Comparison of ENCODE assay signal across 19 cellular contexts in genomic region chr13:75705908-75706307, GRCh38.
A peak's percentile ranks its signal among the peaks of the same experiment; 100 is the strongest.
DNase-seq lines count a peak whose midpoint lies in the region; ATAC-seq lines count a peak whose summit lies in the region.
"Had no signal": no experiment of that assay in that cellular context is flagged by ENCODE, and none has a peak within 500 bp of the region (broad histone marks: within the 10 kb centered on the region; RNA-seq: fewer than 3 reads in every experiment).

No MANE protein-coding gene starts in this region.

- H4K91ac ChIP-seq in mesenchymal stem cell (ENCODE audit: low read length): no peak overlapping the region

- no peak overlapping the region for H4K8ac ChIP-seq in mesenchymal stem cell (ENCODE audit: low read length)

- CTCF ChIA-PET in activated CD4-positive, alpha-beta T cell treated with anti-CD3 and anti-CD28 coated beads for 36 hours (lab: Charles Lee): interaction anchor here (1.5 kb wide), 1 partner anchor 10 kb away, joined by 7 read pairs; no protein-coding TSS in a partner anchor
- CTCF ChIA-PET in activated CD4-positive, alpha-beta memory T cell treated with anti-CD3 and anti-CD28 coated beads, Interleukin-2, amount 10 ng/mL, durations not matched to agents 7 days and 5 days (lab: Charles Lee): interaction anchor here (1.3 kb wide), 1 partner anchor 10 kb away, joined by 7 read pairs; no protein-coding TSS in a partner anchor

- no peaks in the 10 kb centered on the region for H3K27me3 ChIP-seq in mesenchymal stem cell (ENCODE audit: control insufficient read depth in 1 of 2, insufficient read depth in 1 of 2, low read length in 2 of 2)
- H3K27me3 ChIP-seq: sigmoid colon, testis had no signal

- H3K4me1 ChIP-seq in mesenchymal stem cell (ENCODE audit: control insufficient read depth, insufficient read depth, low read depth, low read length): peaks cover 2% of the 10 kb centered on the region
- H3K4me1 ChIP-seq: testis had no signal

- no peaks in the 10 kb centered on the region for H3K27me3 Mint-ChIP-seq in activated CD4-positive, alpha-beta T cell treated with anti-CD3 and anti-CD28 coated beads for 36 hours
- H3K27me3 Mint-ChIP-seq in central memory CD8-positive, alpha-beta T cell: no peaks in the 10 kb centered on the region
- no peaks in the 10 kb centered on the region for H3K27me3 Mint-ChIP-seq in stimulated activated memory B cell treated with anti-CD40 and anti-IgM and Interleukin-4, amounts not matched to agents 10 μg/mL and 1 μg/mL and 100 μg/mL, for 72 hours
- no peaks in the 10 kb centered on the region for H3K27me3 Mint-ChIP-seq in activated CD4-positive, alpha-beta memory T cell treated with anti-CD3 and anti-CD28 coated beads, Interleukin-2, amount 10 ng/mL, durations not matched to agents 7 days and 5 days
- H3K27me3 Mint-ChIP-seq: dendritic cell treated with granulocyte-macrophage colony-stimulating factor and Interleukin-4, amounts not matched to agents 40 ng/mL and 50 ng/mL, for 4 days had no signal

- H3K14ac ChIP-seq in mesenchymal stem cell (ENCODE audit: low read length in 2 of 2): no peak overlapping the region

- no peak overlapping the region for H2BK5ac ChIP-seq in mesenchymal stem cell (ENCODE audit: low read depth, low read length, poor library complexity, severe bottlenecking)

- H2AFZ ChIP-seq in mesenchymal stem cell (ENCODE audit: low read depth, low read length): no peak overlapping the region

- H3K27ac ChIP-seq in mesenchymal stem cell (ENCODE audit: low read length, poor library complexity, severe bottlenecking): no peak overlapping the region
- H3K27ac ChIP-seq: sigmoid colon, testis had no signal

- no peak for DNase-seq in activated CD4-positive, alpha-beta T cell treated with anti-CD3 and anti-CD28 coated beads for 36 hours
- no peak for DNase-seq in activated CD4-positive, alpha-beta T cell treated with anti-CD3 and anti-CD28 coated beads for 4 hours
- DNase-seq in central memory CD8-positive, alpha-beta T cell (ENCODE audit: low spot score in 2 of 2): no peak
- DNase-seq in mesenchymal stem cell (no peak), NCI-H2107 (lab: John Stamatoyannopoulos, UW) (no peak)
- DNase-seq in activated CD4-positive, alpha-beta memory T cell treated with anti-CD3 and anti-CD28 coated beads, Interleukin-2, amount 10 ng/mL, durations not matched to agents 7 days and 5 days: no peak
- DNase-seq: 8988T; activated CD4-positive, alpha-beta T cell treated with anti-CD3 and anti-CD28 coated beads, Interleukin-2, amount 50 U/mL, for 4 hours; activated naive CD4-positive, alpha-beta T cell; NCI-H1105; nephron progenitor cell; NK-92 treated with Interleukin-12 subunit alpha and Interleukin-12 subunit beta, amount 100 ng/mL, for 24 hours; posterior cingulate gyrus; sigmoid colon; testis had no signal

- peak overlapping the region in 1 of 2 experiments; percentile 20 for H3K4me3 ChIP-seq in mesenchymal stem cell (ENCODE audit: insufficient read depth in 1 of 2, low read depth in 1 of 2, low read length in 2 of 2)
- H3K4me3 ChIP-seq: sigmoid colon, testis had no signal

- H3K18ac ChIP-seq in mesenchymal stem cell (ENCODE audit: low read depth in 1 of 2, low read length in 2 of 2): no peak overlapping the region

- no peaks in the 10 kb centered on the region for H3K36me3 Mint-ChIP-seq in activated CD4-positive, alpha-beta T cell treated with anti-CD3 and anti-CD28 coated beads for 36 hours (ENCODE audit: low read depth)
- no peaks in the 10 kb centered on the region for H3K36me3 Mint-ChIP-seq in central memory CD8-positive, alpha-beta T cell (ENCODE audit: insufficient read depth)
- no peaks in the 10 kb centered on the region for H3K36me3 Mint-ChIP-seq in stimulated activated memory B cell treated with anti-CD40 and anti-IgM and Interleukin-4, amounts not matched to agents 10 μg/mL and 1 μg/mL and 100 μg/mL, for 72 hours
- no peaks in the 10 kb centered on the region for H3K36me3 Mint-ChIP-seq in activated CD4-positive, alpha-beta memory T cell treated with anti-CD3 and anti-CD28 coated beads, Interleukin-2, amount 10 ng/mL, durations not matched to agents 7 days and 5 days (ENCODE audit: low read depth)

- H3K9ac ChIP-seq in mesenchymal stem cell (ENCODE audit: low read length): peak overlapping the region; percentile 70

- no peak overlapping the region for H3K4me3 Mint-ChIP-seq in activated CD4-positive, alpha-beta T cell treated with anti-CD3 and anti-CD28 coated beads for 36 hours
- no peak overlapping the region for H3K4me3 Mint-ChIP-seq in central memory CD8-positive, alpha-beta T cell
- no peak overlapping the region for H3K4me3 Mint-ChIP-seq in stimulated activated memory B cell treated with anti-CD40 and anti-IgM and Interleukin-4, amounts not matched to agents 10 μg/mL and 1 μg/mL and 100 μg/mL, for 72 hours
- H3K4me3 Mint-ChIP-seq in activated CD4-positive, alpha-beta memory T cell treated with anti-CD3 and anti-CD28 coated beads, Interleukin-2, amount 10 ng/mL, durations not matched to agents 7 days and 5 days: no peak overlapping the region
- H3K4me3 Mint-ChIP-seq: dendritic cell treated with granulocyte-macrophage colony-stimulating factor and Interleukin-4, amounts not matched to agents 40 ng/mL and 50 ng/mL, for 4 days; nephron progenitor cell had no signal

- intact Hi-C loops in activated CD4-positive, alpha-beta T cell treated with anti-CD3 and anti-CD28 coated beads for 36 hours (cut with DNase I, micrococcal nuclease): loop anchor here (1.0 to 10.0 kb wide), 3 partner anchors 56 to 1199 kb away; no protein-coding TSS in a partner anchor

- POLR2A ChIA-PET in activated CD4-positive, alpha-beta T cell treated with anti-CD3 and anti-CD28 coated beads for 36 hours (lab: Charles Lee): no interaction called here
- POLR2A ChIA-PET in activated CD4-positive, alpha-beta memory T cell treated with anti-CD3 and anti-CD28 coated beads, Interleukin-2, amount 10 ng/mL, durations not matched to agents 7 days and 5 days (lab: Charles Lee): no interaction called here

- H3K4me2 ChIP-seq in mesenchymal stem cell (ENCODE audit: low read length, poor library complexity, severe bottlenecking): no peak overlapping the region

- no peak overlapping the region for H2BK12ac ChIP-seq in mesenchymal stem cell (ENCODE audit: low read length in 2 of 2)

- no peaks in the 10 kb centered on the region for H3K9me3 Mint-ChIP-seq in activated CD4-positive, alpha-beta T cell treated with anti-CD3 and anti-CD28 coated beads for 36 hours (ENCODE audit: low read depth)
- no peaks in the 10 kb centered on the region for H3K9me3 Mint-ChIP-seq in central memory CD8-positive, alpha-beta T cell
- no peaks in the 10 kb centered on the region for H3K9me3 Mint-ChIP-seq in stimulated activated memory B cell treated with anti-CD40 and anti-IgM and Interleukin-4, amounts not matched to agents 10 μg/mL and 1 μg/mL and 100 μg/mL, for 72 hours
- H3K9me3 Mint-ChIP-seq in activated CD4-positive, alpha-beta memory T cell treated with anti-CD3 and anti-CD28 coated beads, Interleukin-2, amount 10 ng/mL, durations not matched to agents 7 days and 5 days: no peaks in the 10 kb centered on the region
- H3K9me3 Mint-ChIP-seq: dendritic cell treated with granulocyte-macrophage colony-stimulating factor and Interleukin-4, amounts not matched to agents 40 ng/mL and 50 ng/mL, for 4 days; nephron progenitor cell had no signal

- no peak overlapping the region for H2AK5ac ChIP-seq in mesenchymal stem cell (ENCODE audit: low read length, severe bottlenecking)

- ATAC-seq in activated CD4-positive, alpha-beta T cell treated with anti-CD3 and anti-CD28 coated beads for 36 hours: peak; percentile 17
- peak; percentile 24 for ATAC-seq in central memory CD8-positive, alpha-beta T cell (replicated peaks; ENCODE audit: extremely low read depth, poor library complexity, severe bottlenecking)
- ATAC-seq in stimulated activated memory B cell treated with anti-CD40 and anti-IgM and Interleukin-4, amounts not matched to agents 10 μg/mL and 1 μg/mL and 100 μg/mL, for 72 hours: no peak
- no peak for ATAC-seq in HG03108 (IDR thresholded peaks at IDR 0.05; ENCODE audit: unreplicated experiment)
- ATAC-seq: left lobe of liver had no signal

- peaks cover 20% of the 10 kb centered on the region for H3K79me1 ChIP-seq in mesenchymal stem cell (replicated peaks; ENCODE audit: low read length, poor library complexity, severe bottlenecking)

- H2BK15ac ChIP-seq in mesenchymal stem cell (ENCODE audit: low read depth, poor library complexity, severe bottlenecking): no peak overlapping the region

- H3K4ac ChIP-seq in mesenchymal stem cell (ENCODE audit: low read depth in 1 of 2, low read length in 2 of 2): no peak overlapping the region

- H3K4me1 Mint-ChIP-seq in activated CD4-positive, alpha-beta T cell treated with anti-CD3 and anti-CD28 coated beads for 36 hours: peaks cover 16% of the 10 kb centered on the region
- H3K4me1 Mint-ChIP-seq in central memory CD8-positive, alpha-beta T cell: no peaks in the 10 kb centered on the region
- no peaks in the 10 kb centered on the region for H3K4me1 Mint-ChIP-seq in stimulated activated memory B cell treated with anti-CD40 and anti-IgM and Interleukin-4, amounts not matched to agents 10 μg/mL and 1 μg/mL and 100 μg/mL, for 72 hours
- H3K4me1 Mint-ChIP-seq in activated CD4-positive, alpha-beta memory T cell treated with anti-CD3 and anti-CD28 coated beads, Interleukin-2, amount 10 ng/mL, durations not matched to agents 7 days and 5 days: peaks cover 12% of the 10 kb centered on the region
- H3K4me1 Mint-ChIP-seq: nephron progenitor cell had no signal

- no peak overlapping the region for H2BK120ac ChIP-seq in mesenchymal stem cell (ENCODE audit: low read depth, low read length)

- H3K23ac ChIP-seq in mesenchymal stem cell (ENCODE audit: low read length in 2 of 2): no peak overlapping the region

- no peak overlapping the region for H3K27ac Mint-ChIP-seq in activated CD4-positive, alpha-beta T cell treated with anti-CD3 and anti-CD28 coated beads for 36 hours
- H3K27ac Mint-ChIP-seq in central memory CD8-positive, alpha-beta T cell (ENCODE audit: low read depth): no peak overlapping the region
- no peak overlapping the region for H3K27ac Mint-ChIP-seq in stimulated activated memory B cell treated with anti-CD40 and anti-IgM and Interleukin-4, amounts not matched to agents 10 μg/mL and 1 μg/mL and 100 μg/mL, for 72 hours
- no peak overlapping the region for H3K27ac Mint-ChIP-seq in activated CD4-positive, alpha-beta memory T cell treated with anti-CD3 and anti-CD28 coated beads, Interleukin-2, amount 10 ng/mL, durations not matched to agents 7 days and 5 days
- H3K27ac Mint-ChIP-seq: dendritic cell treated with granulocyte-macrophage colony-stimulating factor and Interleukin-4, amounts not matched to agents 40 ng/mL and 50 ng/mL, for 4 days; nephron progenitor cell had no signal

- no peaks in the 10 kb centered on the region for H3K36me3 ChIP-seq in mesenchymal stem cell (ENCODE audit: control insufficient read depth in 1 of 2, insufficient read depth in 2 of 2, low read depth in 1 of 2, low read length in 2 of 2)
- H3K36me3 ChIP-seq: sigmoid colon had no signal

- H3K9me3 ChIP-seq in mesenchymal stem cell (ENCODE audit: control insufficient read depth, low read length): no peaks in the 10 kb centered on the region
- H3K9me3 ChIP-seq: sigmoid colon, testis had no signal

Comparison
In these comparisons a context has a peak if more than half of its experiments do, and no peak if none do; other contexts are left out.
1. ATAC-seq: peak in activated CD4-positive, alpha-beta T cell treated with anti-CD3 and anti-CD28 coated beads for 36 hours (single experiment) and central memory CD8-positive, alpha-beta T cell (single experiment); none in stimulated activated memory B cell treated with anti-CD40 and anti-IgM and Interleukin-4, amounts not matched to agents 10 μg/mL and 1 μg/mL and 100 μg/mL, for 72 hours (single experiment) and HG03108 (single experiment).